Comparison of ENCODE assay signal across 8 cellular contexts in genomic region chr1:111204211-111204883, GRCh38. TPM values are rescaled to one million over a fixed set of nuclear protein-coding genes. Genes with fewer than 3 reads are reported as not detected.
DNase-seq lines count a peak whose midpoint lies in the region; ATAC-seq, FAIRE-seq and TF ChIP-seq lines count a peak whose summit lies in the region.

No MANE protein-coding gene starts in this region.

- H3K27ac Mint-ChIP-seq in astrocyte (ENCODE audit: unreplicated experiment) = no peak overlapping the region

- no peak overlapping the region for H3K4me3 Mint-ChIP-seq in astrocyte (ENCODE audit: unreplicated experiment)

- H3K4me1 Mint-ChIP-seq in astrocyte (ENCODE audit: low read depth, unreplicated experiment) = no peaks in the 10 kb centered on the region

- H3K36me3 ChIP-seq in SU-DHL-6 (ENCODE audit: low read length) = no peaks in the 10 kb centered on the region
- H3K36me3 ChIP-seq in astrocyte (ENCODE audit: insufficient read depth, low read length) = no peaks in the 10 kb centered on the region
- H3K36me3 ChIP-seq in left lung = no peaks in the 10 kb centered on the region

- H3K4me2 ChIP-seq in SU-DHL-6 (ENCODE audit: low read depth, low read length, poor library complexity, severe bottlenecking) (peak overlapping the region; percentile 95), astrocyte (ENCODE audit: low read length) (peak overlapping the region; percentile 83)

- no peaks in the 10 kb centered on the region for H4K20me1 ChIP-seq in SU-DHL-6 (ENCODE audit: low read depth, low read length)
- H4K20me1 ChIP-seq in astrocyte (ENCODE audit: insufficient read depth, low read length) = no peaks in the 10 kb centered on the region

- peaks cover 39% of the 10 kb centered on the region for H3F3A ChIP-seq in SU-DHL-6 (ENCODE audit: insufficient read depth)

- H3K9me3 ChIP-seq in SU-DHL-6 (ENCODE audit: insufficient read depth, low read length) = no peaks in the 10 kb centered on the region
- H3K9me3 ChIP-seq in astrocyte (ENCODE audit: insufficient read depth, low read depth, low read length) = no peaks in the 10 kb centered on the region
- H3K9me3 ChIP-seq in left lung = no peaks in the 10 kb centered on the region

- H3K27me3 Mint-ChIP-seq in astrocyte (ENCODE audit: low read depth, unreplicated experiment) = peaks cover 21% of the 10 kb centered on the region

- H3K4me1 ChIP-seq in astrocyte (ENCODE audit: insufficient read depth, low read length) (peaks cover 5% of the 10 kb centered on the region), left lung (peaks cover 27 to 70% of the 10 kb centered on the region in 2 donors)

- H3K9me2 ChIP-seq in SU-DHL-6 (replicated peaks; ENCODE audit: insufficient read depth, low read length) = no peaks in the 10 kb centered on the region

- ATAC-seq in GM18909 (IDR thresholded peaks at IDR 0.05; ENCODE audit: poor library complexity, unreplicated experiment) (peak; percentile 62), HG03108 (IDR thresholded peaks at IDR 0.05; ENCODE audit: unreplicated experiment) (peak; percentile 65), left lung (peak; percentile 78)

- FAIRE-seq in astrocyte (lab: Jason Lieb, UNC) = no peak

- H3K9ac ChIP-seq in SU-DHL-6 (ENCODE audit: low read length) (peak overlapping the region; percentile 92), astrocyte (ENCODE audit: low read length) (peak overlapping the region; percentile 32)

- intact Hi-C loops in left lung (cut with DNase I) = no loop called here

- no peaks in the 10 kb centered on the region for H3K27me3 ChIP-seq in SU-DHL-6 (ENCODE audit: low read length)
- H3K27me3 ChIP-seq in astrocyte (ENCODE audit: insufficient read depth, low read length) = peaks cover 30% of the 10 kb centered on the region
- H3K27me3 ChIP-seq in left lung = no peaks in the 10 kb centered on the region

- no peak for TF ChIP-seq CTCF in AG09309 (IDR thresholded peaks at IDR 0.05; ENCODE audit: control insufficient read depth, insufficient read depth, low read depth, low read length, missing control alignments)
- TF ChIP-seq CTCF in SU-DHL-6 (IDR thresholded peaks at IDR 0.05; ENCODE audit: insufficient read depth, low read length, poor library complexity, severe bottlenecking) = no peak
- TF ChIP-seq CTCF in astrocyte (IDR thresholded peaks at IDR 0.05; ENCODE audit: insufficient read depth, low read depth, low read length) = no peak
- TF ChIP-seq CTCF in left lung (IDR thresholded peaks at IDR 0.05) = no peak

- H3K27ac ChIP-seq in SU-DHL-6 (ENCODE audit: low read depth, low read length) (peak overlapping the region; percentile 91), astrocyte (ENCODE audit: low read depth, low read length) (no peak overlapping the region), left lung (peak overlapping the region; percentile 80 to 98)

- peaks cover 2% of the 10 kb centered on the region for H3K36me3 Mint-ChIP-seq in astrocyte (ENCODE audit: low read depth, unreplicated experiment)

- H3K79me2 ChIP-seq in SU-DHL-6 (ENCODE audit: insufficient read depth, low read length) (peaks cover 23% of the 10 kb centered on the region), astrocyte (ENCODE audit: insufficient read depth, low read length) (no peaks in the 10 kb centered on the region)

- H3K4me3 ChIP-seq in AG09309 (ENCODE audit: control insufficient read depth, low read depth, low read length) = peak overlapping the region; percentile 51
- peak overlapping the region; percentile 62 for H3K4me3 ChIP-seq in SU-DHL-6 (ENCODE audit: insufficient read depth, low read length, poor library complexity, severe bottlenecking)
- peak overlapping the region; percentile 51 for H3K4me3 ChIP-seq in astrocyte (ENCODE audit: insufficient read depth, low read depth, low read length)
- H3K4me3 ChIP-seq in left lung = peak overlapping the region; percentile 66 to 75

- H3K9me3 Mint-ChIP-seq in astrocyte (ENCODE audit: unreplicated experiment) = peaks cover 4% of the 10 kb centered on the region

- no peak for DNase-seq in AG09309 (ENCODE audit: low read depth)
- DNase-seq in astrocyte (ENCODE audit: low read depth) = no peak
- peak; percentile 81 to 96 for DNase-seq in left lung
- peak; percentile 51 for DNase-seq in stimulated activated CD8-positive, alpha-beta memory T cell treated with anti-CD3 and anti-CD28 coated beads, Interleukin-4, amount 100 ng/mL, for 24 hours (ENCODE audit: low read depth)
- no peak for DNase-seq in COR-L47 (lab: John Stamatoyannopoulos, UW)

- H2AFZ ChIP-seq in SU-DHL-6 (ENCODE audit: low read depth, low read length, severe bottlenecking) (no peak overlapping the region), astrocyte (ENCODE audit: low read depth, low read length) (peak overlapping the region; percentile 62)

RNA-seq across cellular contexts. Expression of gene DENND2D, which starts 3.9 kb away (rescaled TPM):
- total RNA-seq in astrocyte (0.18 TPM in 1 of 2 replicates, not detected in the other), left lung (10 to 100 TPM; 56.6 to 78.8 TPM)

RNA-seq across cellular contexts. Expression of gene CHI3L2, which starts 23.2 kb away (rescaled TPM):
- 0.65 TPM in 1 of 2 replicates, not detected in the other for total RNA-seq in astrocyte
- 100 to 1,000 TPM in 1 of 2 donors, 1 to 10 TPM in 1; 8.0 to 222 TPM for total RNA-seq in left lung

Comparison
In these comparisons a context has a peak if more than half of its experiments do, and no peak if none do; other contexts are left out.
1. DNase-seq: peak in left lung (2 of 2) and stimulated activated CD8-positive, alpha-beta memory T cell treated with anti-CD3 and anti-CD28 coated beads, Interleukin-4, amount 100 ng/mL, for 24 hours (single experiment); none in AG09309 (single experiment), astrocyte (single experiment) and COR-L47 (single experiment).
2. RNA of gene DENND2D, which starts 3.9 kb away (total RNA-seq): 56.6 to 78.8 TPM in left lung; 0.18 TPM in astrocyte; every median in the first group is over 10 times any median in the second.
3. Peak in every context shown above with its lines, with median percentiles within 50 percentile points of each other: H3K4me3 ChIP-seq and ATAC-seq.